Comparison of ENCODE assay signal across 23 cellular contexts in genomic region chr3:65484964-65485363, GRCh38.
DNase-seq lines count a peak whose midpoint lies in the region; ATAC-seq and TF ChIP-seq lines count a peak whose summit lies in the region.
"Had no signal": no experiment of that assay in that cellular context is flagged by ENCODE, and none has a peak within 500 bp of the region (broad histone marks: within the 10 kb centered on the region; RNA-seq: fewer than 3 reads in every experiment).

No MANE protein-coding gene starts in this region.

- H3K4me3 ChIP-seq in left ventricle myocardium inferior (peak overlapping the region; percentile 37), kidney epithelial cell (ENCODE audit: low read depth, low read length) (no peak overlapping the region)

- H3K27me3 ChIP-seq in left ventricle myocardium inferior (ENCODE audit: low read depth) (no peaks in the 10 kb centered on the region), kidney epithelial cell (ENCODE audit: control insufficient read depth, insufficient read depth, low read length) (no peaks in the 10 kb centered on the region)
- H3K27me3 ChIP-seq: neutrophil had no signal

- H3K9me3 Mint-ChIP-seq in brain (peaks cover 0 to 2% (median 0%) of the 10 kb centered on the region in 5 experiments), type B pancreatic cell (no peaks in the 10 kb centered on the region)
- H3K9me3 Mint-ChIP-seq: activated CD4-positive, alpha-beta memory T cell treated with anti-CD3 and anti-CD28 coated beads for 36 hours; activated naive CD4-positive, alpha-beta T cell treated with anti-CD3 and anti-CD28 coated beads for 36 hours; activated T-cell treated with anti-CD3 and anti-CD28 coated beads, Interleukin-2, amount 50 U/mL, for 4 hours; CD4-positive, alpha-beta T cell had no signal

- no peak for ATAC-seq in Right ventricle myocardium inferior
- no peak for ATAC-seq in GM21529 (IDR thresholded peaks at IDR 0.05; ENCODE audit: unreplicated experiment)
- ATAC-seq: activated T-cell treated with anti-CD3 and anti-CD28 coated beads, Interleukin-2, amount 50 U/mL, for 4 hours; T-helper 17 cell had no signal

- DNase-seq in left ventricle myocardium inferior, result no peak
- DNase-seq in Right ventricle myocardium inferior (ENCODE audit: missing footprints), result no peak
- peak; percentile 37 for DNase-seq in kidney epithelial cell (ENCODE audit: low read depth)
- no peak for DNase-seq in type B pancreatic cell (ENCODE audit: extremely low spot score, unreplicated experiment)
- DNase-seq in NCI-H510A (lab: John Stamatoyannopoulos, UW), result no peak
- DNase-seq in dedifferentiated amniotic fluid mesenchymal stem cell (ENCODE audit: extremely low spot score), result no peak
- DNase-seq: ACHN; activated CD4-positive, alpha-beta memory T cell treated with anti-CD3 and anti-CD28 coated beads for 36 hours; activated naive CD4-positive, alpha-beta T cell treated with anti-CD3 and anti-CD28 coated beads for 36 hours; activated T-cell treated with anti-CD3 and anti-CD28 coated beads, Interleukin-2, amount 50 U/mL, for 4 hours; CD4-positive, alpha-beta T cell; DMS79 treated with DMSO at 0.1 percent for 48 hours; effector memory CD4-positive, alpha-beta T cell; NCI-H1048; NCI-H2029 treated with DMSO at 0.1 percent for 48 hours; NCI-H446 treated with DMSO at 0.1 percent for 48 hours; stimulated activated CD4-positive, alpha-beta T cell treated with anti-CD3 and anti-CD28 coated beads, Interleukin-15, amount 100 ng/mL, for 24 hours; T-helper 17 cell; WERI-Rb-1 had no signal

- H3K27ac Mint-ChIP-seq in brain (peak overlapping the region; percentile 11 to 80 (median 71)), type B pancreatic cell (peak overlapping the region; percentile 67)
- H3K27ac Mint-ChIP-seq: activated CD4-positive, alpha-beta memory T cell treated with anti-CD3 and anti-CD28 coated beads for 36 hours; activated naive CD4-positive, alpha-beta T cell treated with anti-CD3 and anti-CD28 coated beads for 36 hours; CD4-positive, alpha-beta T cell; T-helper 17 cell had no signal

- peak overlapping the region; percentile 89 for H3K27ac ChIP-seq in left ventricle myocardium inferior (replicated peaks)
- H3K27ac ChIP-seq: KMS-11, neutrophil, WERI-Rb-1 had no signal

- intact Hi-C loops in left ventricle myocardium inferior (cut with micrococcal nuclease) (no loop called here), Right ventricle myocardium inferior (cut with DNase I) (no loop called here)

- H3K4me1 Mint-ChIP-seq in brain (peaks cover 66% of the 10 kb centered on the region), type B pancreatic cell (ENCODE audit: unreplicated experiment) (peaks cover 48% of the 10 kb centered on the region)
- H3K4me1 Mint-ChIP-seq: T-helper 17 cell had no signal

- H3K36me3 Mint-ChIP-seq in brain, result peaks cover 14% of the 10 kb centered on the region
- no peaks in the 10 kb centered on the region for H3K36me3 Mint-ChIP-seq in type B pancreatic cell
- H3K36me3 Mint-ChIP-seq: activated CD4-positive, alpha-beta memory T cell treated with anti-CD3 and anti-CD28 coated beads for 36 hours had no signal

- TF ChIP-seq CTCF in left ventricle myocardium inferior (IDR thresholded peaks at IDR 0.05; ENCODE audit: borderline replicate concordance) (no peak), brain (conservative IDR thresholded peaks at IDR 0.05) (no peak), kidney epithelial cell (IDR thresholded peaks at IDR 0.05; ENCODE audit: insufficient read depth, low read length, poor library complexity, severe bottlenecking) (no peak), type B pancreatic cell (conservative IDR thresholded peaks at IDR 0.05) (no peak)

- no peaks in the 10 kb centered on the region for H3K27me3 Mint-ChIP-seq in brain
- no peaks in the 10 kb centered on the region for H3K27me3 Mint-ChIP-seq in type B pancreatic cell
- H3K27me3 Mint-ChIP-seq: activated CD4-positive, alpha-beta memory T cell treated with anti-CD3 and anti-CD28 coated beads for 36 hours; CD4-positive, alpha-beta T cell; T-helper 17 cell had no signal

- H3K4me1 ChIP-seq in left ventricle myocardium inferior, result peaks cover 80% of the 10 kb centered on the region

- H3K9me3 ChIP-seq in left ventricle myocardium inferior (replicated peaks), result no peaks in the 10 kb centered on the region
- H3K9me3 ChIP-seq: neutrophil had no signal

- H3K4me3 Mint-ChIP-seq in brain (peak overlapping the region in 1 of 5 experiments; percentile 53), type B pancreatic cell (peak overlapping the region; percentile 22)
- H3K4me3 Mint-ChIP-seq: activated CD4-positive, alpha-beta memory T cell treated with anti-CD3 and anti-CD28 coated beads for 36 hours; activated naive CD4-positive, alpha-beta T cell treated with anti-CD3 and anti-CD28 coated beads for 36 hours; activated T-cell treated with anti-CD3 and anti-CD28 coated beads, Interleukin-2, amount 50 U/mL, for 4 hours; CD4-positive, alpha-beta T cell; T-helper 17 cell had no signal

- no peaks in the 10 kb centered on the region for H3K36me3 ChIP-seq in left ventricle myocardium inferior
- H3K36me3 ChIP-seq in kidney epithelial cell (ENCODE audit: control insufficient read depth, insufficient read depth, low read length), result no peaks in the 10 kb centered on the region
- H3K36me3 ChIP-seq: neutrophil, WERI-Rb-1 had no signal
